Comparison of ENCODE assay signal across 25 cellular contexts in genomic region chr2:210517169-210517693, GRCh38. TPM values are rescaled to one million over a fixed set of nuclear protein-coding genes. Genes with fewer than 3 reads are reported as not detected.
"Had no signal": no experiment of that assay in that cellular context is flagged by ENCODE, and none has a peak within 500 bp of the region (broad histone marks: within the 10 kb centered on the region; RNA-seq: fewer than 3 reads in every experiment).

No MANE protein-coding gene starts in this region.

- H3K36me3 ChIP-seq: gastroesophageal sphincter, heart right ventricle, left lung, lower lobe of right lung had no signal

- DNase-seq: cortex of kidney; effector CD8-positive, alpha-beta T cell; effector memory CD8-positive, alpha-beta T cell; endodermal cell; erythroblast; foreskin keratinocyte; glutamatergic neuron; head of caudate nucleus; heart right ventricle; hypothalamus; immature natural killer cell; islet precursor cell; kidney; kidney glomerular epithelial cell; left lung; left ventricle myocardium superior; lower lobe of right lung; mesenchymal stem cell; naive B cell had no signal

- H3K27ac ChIP-seq: epithelial cell of prostate, foreskin keratinocyte, gastroesophageal sphincter, heart right ventricle, left lung, lower lobe of right lung had no signal

- H3K4me3 ChIP-seq: gastroesophageal sphincter, heart right ventricle, left lung, lower lobe of right lung had no signal

- H3K27me3 ChIP-seq: foreskin keratinocyte, gastroesophageal sphincter, heart right ventricle, left lung had no signal

- ATAC-seq: effector memory CD8-positive, alpha-beta T cell; esophagus mucosa; foreskin keratinocyte; gastroesophageal sphincter; heart right ventricle; left lung; left ventricle myocardium superior; lower lobe of right lung had no signal

- H3K4me1 ChIP-seq: foreskin keratinocyte, gastroesophageal sphincter, heart right ventricle, left lung, lower lobe of right lung had no signal

- FAIRE-seq: colon, endometrium, frontal cortex, kidney had no signal

RNA-seq across cellular contexts. Expression of gene CPS1, which starts 39.2 kb away (rescaled TPM):
- polyA plus RNA-seq: immature natural killer cell had no signal
